Comparison of ENCODE assay signal across 13 cellular contexts in the genomic region with DNA sequence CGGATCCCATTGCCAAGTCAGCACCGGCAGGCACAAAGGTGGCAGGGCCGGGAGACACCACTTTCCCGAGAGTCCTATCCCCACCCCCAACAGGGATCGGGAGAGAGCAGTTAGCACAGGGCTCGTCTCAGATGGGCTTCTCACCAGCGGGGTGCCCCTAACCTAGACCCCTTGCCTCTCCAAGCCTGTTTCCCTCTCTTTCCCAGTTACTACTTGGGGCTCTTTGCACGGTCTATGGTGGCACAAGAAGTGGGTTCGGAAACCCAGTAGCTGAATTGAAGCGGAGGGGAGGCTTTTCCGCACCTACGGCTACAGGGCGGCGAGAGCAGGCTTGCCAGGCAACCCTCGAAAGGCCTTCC. TPM values are rescaled to one million over a fixed set of nuclear protein-coding genes. Genes with fewer than 3 reads are reported as not detected.
A peak's percentile ranks its signal among the peaks of the same experiment; 100 is the strongest.
DNase-seq lines count a peak whose midpoint lies in the region; ATAC-seq and TF ChIP-seq lines count a peak whose summit lies in the region.
"Had no signal": no experiment of that assay in that cellular context is flagged by ENCODE, and none has a peak within 500 bp of the region (broad histone marks: within the 10 kb centered on the region; RNA-seq: fewer than 3 reads in every experiment).

No MANE protein-coding gene starts in this region.

- H3K36me3 Mint-ChIP-seq in activated CD4-positive, alpha-beta T cell treated with anti-CD3 and anti-CD28 coated beads, Interleukin-2, amount 10 ng/mL, durations not matched to agents 7 days and 5 days (ENCODE audit: low read depth) = no peaks in the 10 kb centered on the region

- peak overlapping the region; percentile 29 for H3K4me3 Mint-ChIP-seq in activated CD4-positive, alpha-beta T cell treated with anti-CD3 and anti-CD28 coated beads, Interleukin-2, amount 10 ng/mL, durations not matched to agents 7 days and 5 days

- CTCF ChIA-PET in activated CD4-positive, alpha-beta T cell treated with anti-CD3 and anti-CD28 coated beads, Interleukin-2, amount 10 ng/mL, durations not matched to agents 7 days and 5 days (lab: Charles Lee) = no interaction called here

- no peaks in the 10 kb centered on the region for H3K36me3 ChIP-seq in muscle layer of colon (ENCODE audit: insufficient read depth, low read length)
- no peaks in the 10 kb centered on the region for H3K36me3 ChIP-seq in tibial artery
- H3K36me3 ChIP-seq: neutrophil had no signal

- H3K27me3 ChIP-seq in muscle layer of colon (ENCODE audit: control insufficient read depth in 1 of 2, insufficient read depth in 2 of 2, low read length in 2 of 2) = peaks cover 23 to 46% of the 10 kb centered on the region in 2 donors
- H3K27me3 ChIP-seq in tibial artery = peaks cover 0 to 57% of the 10 kb centered on the region in 2 donors

- no peak for ATAC-seq in GM18867 (IDR thresholded peaks at IDR 0.05; ENCODE audit: unreplicated experiment)
- ATAC-seq: GM12878 had no signal

- no peak for TF ChIP-seq CTCF in tibial artery (IDR thresholded peaks at IDR 0.05)

- H3K4me3 ChIP-seq in muscle layer of colon (ENCODE audit: low read depth in 1 of 2, low read length in 2 of 2) (peak overlapping the region; percentile 31 to 49), tibial artery (peak overlapping the region; percentile 43 to 52)
- H3K4me3 ChIP-seq: GM12878, SK-N-MC had no signal

- H3K9ac ChIP-seq in muscle layer of colon (ENCODE audit: low read length) = no peak overlapping the region

- H3K27ac ChIP-seq in muscle layer of colon (ENCODE audit: low read depth, low read length) = no peak overlapping the region
- no peak overlapping the region for H3K27ac ChIP-seq in tibial artery
- H3K27ac ChIP-seq: neutrophil, SK-N-MC had no signal

- POLR2A ChIA-PET in activated CD4-positive, alpha-beta T cell treated with anti-CD3 and anti-CD28 coated beads, Interleukin-2, amount 10 ng/mL, durations not matched to agents 7 days and 5 days (lab: Charles Lee) = no interaction called here

- H3K9me3 ChIP-seq in muscle layer of colon (ENCODE audit: low read length) (no peaks in the 10 kb centered on the region), tibial artery (no peaks in the 10 kb centered on the region)
- H3K9me3 ChIP-seq: neutrophil had no signal

- intact Hi-C loops in tibial artery (cut with DNase I; ENCODE audit: low total_unique reads) = no loop called here

- H3K9me3 Mint-ChIP-seq in activated CD4-positive, alpha-beta T cell treated with anti-CD3 and anti-CD28 coated beads, Interleukin-2, amount 10 ng/mL, durations not matched to agents 7 days and 5 days = peaks cover 5% of the 10 kb centered on the region

- peaks cover 6% of the 10 kb centered on the region for H3K4me1 ChIP-seq in muscle layer of colon (ENCODE audit: insufficient read depth, low read length)
- H3K4me1 ChIP-seq in tibial artery = peaks cover 0 to 36% (median 25%) of the 10 kb centered on the region in 4 donors

- H3K27ac Mint-ChIP-seq in activated CD4-positive, alpha-beta T cell treated with anti-CD3 and anti-CD28 coated beads, Interleukin-2, amount 10 ng/mL, durations not matched to agents 7 days and 5 days = no peak overlapping the region

- peaks cover 50% of the 10 kb centered on the region for H3K27me3 Mint-ChIP-seq in activated CD4-positive, alpha-beta T cell treated with anti-CD3 and anti-CD28 coated beads, Interleukin-2, amount 10 ng/mL, durations not matched to agents 7 days and 5 days

- peaks cover 47% of the 10 kb centered on the region for H3K4me1 Mint-ChIP-seq in activated CD4-positive, alpha-beta T cell treated with anti-CD3 and anti-CD28 coated beads, Interleukin-2, amount 10 ng/mL, durations not matched to agents 7 days and 5 days

- no peak for DNase-seq in activated CD4-positive, alpha-beta T cell treated with anti-CD3 and anti-CD28 coated beads, Interleukin-2, amount 10 ng/mL, durations not matched to agents 7 days and 5 days
- no peak for DNase-seq in activated CD4-positive, alpha-beta T cell treated with anti-CD3 and anti-CD28 coated beads, Interleukin-2, amount 50 U/mL, for 1 hour
- DNase-seq in epidermal melanocyte (ENCODE audit: insufficient read length, low spot score) (peak; percentile 12), tibial artery (no peak), RPMI8226 (no peak), NCI-H2029 treated with DMSO at 0.1 percent for 48 hours (lab: John Stamatoyannopoulos, UW) (no peak)

RNA-seq across cellular contexts. Expression of gene EFCC1, which starts 0.4 kb away (rescaled TPM):
- under 1 TPM in 1 of 2 experiments, not detected in 1; 0.07 TPM for total RNA-seq in activated CD4-positive, alpha-beta T cell treated with anti-CD3 and anti-CD28 coated beads, Interleukin-2, amount 10 ng/mL, durations not matched to agents 7 days and 5 days
- total RNA-seq: GM12878, M059J had no signal

RNA-seq across cellular contexts. Expression of gene CFAP92, which starts 6.8 kb away (rescaled TPM):
- under 1 TPM in 1 of 2 experiments, not detected in 1; 0.10 TPM for total RNA-seq in activated CD4-positive, alpha-beta T cell treated with anti-CD3 and anti-CD28 coated beads, Interleukin-2, amount 10 ng/mL, durations not matched to agents 7 days and 5 days
- total RNA-seq: GM12878 had no signal

RNA-seq across cellular contexts. Expression of gene GP9, which starts 59.9 kb away (rescaled TPM):
- total RNA-seq in activated CD4-positive, alpha-beta T cell treated with anti-CD3 and anti-CD28 coated beads, Interleukin-2, amount 10 ng/mL, durations not matched to agents 7 days and 5 days = not detected
- total RNA-seq: GM12878, M059J, ureter had no signal
